ENCODE assay signal across 15 cellular contexts in genomic region chr6:146590492-146590891, GRCh38. TPM values are rescaled to one million over a fixed set of nuclear protein-coding genes. Genes with fewer than 3 reads are reported as not detected.
DNase-seq lines count a peak whose midpoint lies in the region; ATAC-seq, FAIRE-seq and TF ChIP-seq lines count a peak whose summit lies in the region.
"Had no signal": no experiment of that assay in that cellular context is flagged by ENCODE, and none has a peak within 500 bp of the region (broad histone marks: within the 10 kb centered on the region; RNA-seq: fewer than 3 reads in every experiment).

No MANE protein-coding gene starts in this region.

- no peak for TF ChIP-seq POLR2A in K562 (conservative IDR thresholded peaks at IDR 0.05)

- no peak overlapping the region for H2AFZ ChIP-seq in K562 (ENCODE audit: low read depth, low read length)

- H3K4me1 ChIP-seq in K562 (replicated peaks in 1 of 2; ENCODE audit: control insufficient read depth in 2 of 2, insufficient read depth in 2 of 2, low read length in 2 of 2): no peaks in the 10 kb centered on the region

- in situ Hi-C loops in K562 (cut with MboI): no loop called here
- in situ Hi-C loops in G401 (cut with HindIII; ENCODE audit: low sequenced_read_pairs): no loop called here

- H3K79me2 ChIP-seq in K562 (ENCODE audit: control insufficient read depth, insufficient read depth, low read length): no peaks in the 10 kb centered on the region

- no TSS peak for BruUV-seq in K562 (replicated peaks; lab: Mats Ljungman, UMichigan)

- CTCF ChIA-PET in K562 (lab: Yijun Ruan, JAX; ENCODE audit: low intra/inter-chr PET ratio): no interaction called here
- CTCF ChIA-PET in RWPE1 (lab: Yijun Ruan, JAX): no interaction called here

- no peak for TF ChIP-seq EP300 in K562 (IDR thresholded peaks at IDR 0.05; ENCODE audit: low read length)

- POLR2A ChIA-PET in K562 (lab: Yijun Ruan, JAX): no interaction called here
- POLR2A ChIA-PET in RWPE1 (lab: Yijun Ruan, JAX; ENCODE audit: low non-redundant PET): no interaction called here

- H3K4me2 ChIP-seq in K562 (ENCODE audit: insufficient read depth, low read length): no peak overlapping the region
- H3K4me2 ChIP-seq: BLaER1 had no signal

- TF ChIP-seq RAD21 in K562 (CRISPR knock-in tag; conservative IDR thresholded peaks at IDR 0.05 in 1 of 2, IDR thresholded peaks at IDR 0.05 in 1 of 2): no peak

- WGBS in K562 (ENCODE audit: insufficient coverage, low coverage, missing lambda C conversion rate): 0% methylated on average over 1 of the region's 1 CpG

- no peak for FAIRE-seq in K562 (lab: Jason Lieb, UNC)
- FAIRE-seq: GM12878, GM18507 had no signal

- H3K27ac ChIP-seq in K562 (ENCODE audit: extremely low read depth, low read depth, low read length): no peak overlapping the region
- no peak overlapping the region for H3K27ac ChIP-seq in RWPE1
- H3K27ac ChIP-seq: BLaER1 had no signal

- no peaks in the 10 kb centered on the region for H4K20me1 ChIP-seq in K562 (replicated peaks; ENCODE audit: control insufficient read depth, insufficient read depth, low read length)
- H4K20me1 ChIP-seq: BLaER1 had no signal

- intact Hi-C loops in K562 (cut with micrococcal nuclease) (no loop called here), head of caudate nucleus (cut with DNase I) (no loop called here)

- no peak for ATAC-seq in K562
- ATAC-seq: GM12878 had no signal

- TF ChIP-seq CTCF in K562 (IDR thresholded peaks at IDR 0.05 in 2 of 3, conservative IDR thresholded peaks at IDR 0.05 in 1 of 3; ENCODE audit: insufficient read depth in 2 of 3, low read depth in 1 of 3, low read length in 3 of 3): no peak
- TF ChIP-seq CTCF in RWPE1 (conservative IDR thresholded peaks at IDR 0.05; ENCODE audit: low read depth): no peak

- H3K9me1 ChIP-seq in K562 (ENCODE audit: control insufficient read depth, insufficient read depth, low read length): no peaks in the 10 kb centered on the region

- DNase-seq in SKM-1 treated with dmso at 0.1 percent for 144 hours (lab: John Stamatoyannopoulos, UW; ENCODE audit: unreplicated experiment) (peak; percentile 27), SKM-1 (lab: John Stamatoyannopoulos, UW; ENCODE audit: unreplicated experiment) (no peak), K562 (ENCODE audit: extremely low read depth in 1 of 4, low spot score in 3 of 4) (no peak), kidney tubule cell (ENCODE audit: low spot score) (peak; percentile 71), head of caudate nucleus (no peak), G401 (ENCODE audit: low spot score) (no peak), RWPE1 (ENCODE audit: low spot score) (no peak)
- DNase-seq: 8988T; AML-193; CD4-positive, CD25-positive, alpha-beta regulatory T cell; GOT3; H9 had no signal

- no peak overlapping the region for H3K9ac ChIP-seq in K562 (ENCODE audit: insufficient read depth in 1 of 2, low read depth in 2 of 2, low read length in 2 of 2)
- H3K9ac ChIP-seq: BLaER1 had no signal

- H3K4me3 ChIP-seq in K562: no peak overlapping the region
- H3K4me3 ChIP-seq: BLaER1, GM12878 had no signal

- H3K27me3 ChIP-seq in K562 (ENCODE audit: control insufficient read depth in 2 of 2, insufficient read depth in 2 of 2, low read length in 2 of 2): 0 out of 5 replicates have a peak, but pooled peaks cover 0 to 4% of the 10 kb centered on the region in 2 experiments
- H3K27me3 ChIP-seq: BLaER1 had no signal

- no peaks in the 10 kb centered on the region for H3K36me3 ChIP-seq in K562 (ENCODE audit: control insufficient read depth, insufficient read depth, low read length)
- H3K36me3 ChIP-seq: BLaER1 had no signal

- H3K9me3 ChIP-seq in K562 (replicated peaks; ENCODE audit: control insufficient read depth, insufficient read depth, low read depth, low read length): no peaks in the 10 kb centered on the region
- H3K9me3 ChIP-seq: BLaER1 had no signal

TF ChIP-seq in K562, 482 proteins besides CTCF, POLR2A, EP300 and RAD21:
- TF ChIP-seq ARNT (IDR thresholded peaks at IDR 0.05): no peak
- TF ChIP-seq ETS1 (conservative IDR thresholded peaks at IDR 0.05; ENCODE audit: control insufficient read depth, low read depth, low read length): no peak
- no peak for TF ChIP-seq TARDBP (IDR thresholded peaks at IDR 0.05)
- TF ChIP-seq SPI1 (IDR thresholded peaks at IDR 0.05; ENCODE audit: borderline replicate concordance, low read depth, low read length): peak; percentile 40; the same call in 1 of the 2 replicates
- no peak for TF ChIP-seq JUND (IDR thresholded peaks at IDR 0.05; ENCODE audit: borderline replicate concordance, low read depth, low read length)
- TF ChIP-seq JUND (tag; IDR thresholded peaks at IDR 0.05; ENCODE audit: borderline replicate concordance, low read depth, low read length): no peak

RNA-seq across cellular contexts. Expression of gene ADGB, which starts 8.3 kb away (rescaled TPM):
- not detected in 2 replicates for total RNA-seq in K562 (2011; cell fraction: chromatin; rRNA removed; ENCODE audit: low replicate concordance)
- total RNA-seq in K562 (2011; cell fraction: nucleolus; rRNA removed): not detected in 2 replicates
- total RNA-seq in K562 (2011; cell fraction: nucleoplasm; rRNA removed): not detected in 2 replicates
- total RNA-seq in K562 (2014; rRNA removed) (not detected in 2 replicates), K562 (2014; rRNA removed; fragmentation: Illumina TruSeq; extraction: Trizol) (not detected in 2 replicates), K562 (2015; rRNA removed; fragmentation: Illumina TruSeq; extraction: Trizol) (not detected in 2 replicates), K562 (2021) (not detected in 2 replicates)
- polyA plus RNA-seq in K562 (2011; rRNA removed) (not detected in 2 replicates), K562 (2014; fragmentation: Illumina TruSeq; extraction: Trizol) (not detected in 2 replicates), K562 (2014; fragmentation: Nextera tagmentation; extraction: Ambion mirVana) (not detected), K562 (2014; rRNA removed) (not detected in 2 replicates)
- not detected in 2 replicates for polyA plus RNA-seq in K562 (2011; cell fraction: cytosol; rRNA removed)
- not detected in 2 replicates for polyA plus RNA-seq in K562 (2011; cell fraction: nucleus; rRNA removed)
- 0.06 TPM in 1 of 2 replicates, not detected in the other for polyA plus RNA-seq in K562 (2012)
- polyA minus RNA-seq in K562 (2011; rRNA and poly(A)+ RNA removed): not detected in 2 replicates
- polyA minus RNA-seq in K562 (2011; cell fraction: cytosol; rRNA and poly(A)+ RNA removed): not detected in 2 replicates
- not detected in 2 replicates for polyA minus RNA-seq in K562 (2011; cell fraction: nucleus; rRNA and poly(A)+ RNA removed)
- not detected in 2 replicates for total RNA-seq in G401 (2014; rRNA removed; shearing (Covaris generic))
- total RNA-seq: CD4-positive, CD25-positive, alpha-beta regulatory T cell; GM12878; H9 had no signal
- polyA plus RNA-seq: CD4-positive, CD25-positive, alpha-beta regulatory T cell; GM12878 had no signal

RNA-seq across cellular contexts. Expression of gene RAB32, which starts 46.9 kb away (rescaled TPM):
- 1.4 and 1.6 TPM in 2 replicates for total RNA-seq in K562 (2011; cell fraction: chromatin; rRNA removed; ENCODE audit: low replicate concordance)
- total RNA-seq in K562 (2011; cell fraction: nucleolus; rRNA removed): 2.0 and 2.3 TPM in 2 replicates
- total RNA-seq in K562 (2011; cell fraction: nucleoplasm; rRNA removed): 2.1 and 2.3 TPM in 2 replicates
- total RNA-seq in K562 (2014; rRNA removed): 11.6 and 16.5 TPM in 2 replicates
- 12.2 and 13.8 TPM in 2 replicates for total RNA-seq in K562 (2014; rRNA removed; fragmentation: Illumina TruSeq; extraction: Trizol)
- 15.7 and 16.6 TPM in 2 replicates for total RNA-seq in K562 (2015; rRNA removed; fragmentation: Illumina TruSeq; extraction: Trizol)
- total RNA-seq in K562 (2021): 10.5 TPM in 2 replicates
- 11.7 and 27.9 TPM in 2 replicates for polyA plus RNA-seq in K562 (2011; rRNA removed)
- polyA plus RNA-seq in K562 (2011; cell fraction: cytosol; rRNA removed): 7.0 and 16.8 TPM in 2 replicates
- polyA plus RNA-seq in K562 (2011; cell fraction: nucleus; rRNA removed): 2.4 and 11.5 TPM in 2 replicates
- polyA plus RNA-seq in K562 (2012): 16.4 and 39.5 TPM in 2 replicates
- polyA plus RNA-seq in K562 (2014; fragmentation: Illumina TruSeq; extraction: Trizol): 7.9 and 8.4 TPM in 2 replicates
- 1 to 10 TPM; 2.5 to 3.8 TPM for polyA plus RNA-seq in K562 (2014; fragmentation: Nextera tagmentation; extraction: Ambion mirVana)
- polyA plus RNA-seq in K562 (2014; rRNA removed): 8.6 and 11.0 TPM in 2 replicates
- polyA minus RNA-seq in K562 (2011; rRNA and poly(A)+ RNA removed): 4.1 and 11.6 TPM in 2 replicates
- 1.8 and 4.1 TPM in 2 replicates for polyA minus RNA-seq in K562 (2011; cell fraction: cytosol; rRNA and poly(A)+ RNA removed)
- polyA minus RNA-seq in K562 (2011; cell fraction: nucleus; rRNA and poly(A)+ RNA removed): 1.6 and 4.9 TPM in 2 replicates
- total RNA-seq in G401 (2014; rRNA removed; shearing (Covaris generic)): 112 and 197 TPM in 2 replicates
- total RNA-seq: GM12878 had no signal

Comparison
In these comparisons a context has a peak if more than half of its experiments do, and no peak if none do; other contexts are left out.
1. DNase-seq: peak in SKM-1 treated with dmso at 0.1 percent for 144 hours (single experiment) and kidney tubule cell (single experiment); none in SKM-1 (single experiment), K562 (0 of 4), head of caudate nucleus (0 of 42), G401 (single experiment) and RWPE1 (single experiment).